ENCODE assay signal across 12 cellular contexts in genomic region chr11:65538915-65539374, GRCh38. TPM values are rescaled to one million over a fixed set of nuclear protein-coding genes. Genes with fewer than 3 reads are reported as not detected.
DNase-seq lines count a peak whose midpoint lies in the region.
"Had no signal": no experiment of that assay in that cellular context is flagged by ENCODE, and none has a peak within 500 bp of the region (broad histone marks: within the 10 kb centered on the region; RNA-seq: fewer than 3 reads in every experiment).

No MANE protein-coding gene starts in this region.

- no peaks in the 10 kb centered on the region for H3K4me1 ChIP-seq in iPS-18a (ENCODE audit: control insufficient read depth, low read depth, low read length)

- H3K36me3 ChIP-seq in H7 (replicated peaks; ENCODE audit: control insufficient read depth, insufficient read depth, low read length): peaks cover 3% of the 10 kb centered on the region
- H3K36me3 ChIP-seq in iPS-18a (ENCODE audit: control insufficient read depth, low read depth, low read length): peaks cover 9% of the 10 kb centered on the region

- no peaks in the 10 kb centered on the region for H3K9me3 ChIP-seq in iPS-18a (ENCODE audit: control insufficient read depth, low read depth, low read length)
- H3K9me3 ChIP-seq: pancreas, SK-N-SH had no signal

- H3K27ac ChIP-seq in iPS-18a (ENCODE audit: low read length) (no peak overlapping the region), skin epidermis (peak overlapping the region in 11 of 21 experiments; percentile 85 to 96 (median 93))

- no peak overlapping the region for H3K9ac ChIP-seq in iPS-18a (ENCODE audit: low read length)
- H3K9ac ChIP-seq: SK-N-SH had no signal

- peak; percentile 93 for DNase-seq in H7
- peak; percentile 32 for DNase-seq in amniotic epithelial cell (ENCODE audit: low read depth)
- no peak for DNase-seq in activated CD8-positive, alpha-beta memory T cell treated with anti-CD3 and anti-CD28 coated beads for 24 hours
- no peak for DNase-seq in stimulated activated CD4-positive, alpha-beta T cell treated with anti-CD3 and anti-CD28 coated beads, Interleukin-2, amount 100 ng/mL, for 24 hours
- DNase-seq in NCI-H1930 (lab: John Stamatoyannopoulos, UW): no peak
- no peak for DNase-seq in stimulated activated CD4-positive, alpha-beta T cell treated with anti-CD3 and anti-CD28 coated beads, Interleukin-4, amount 100 ng/mL, for 1 hour
- DNase-seq: activated naive CD4-positive, alpha-beta T cell treated with anti-CD3 and anti-CD28 coated beads for 36 hours; brain microvascular endothelial cell; SK-N-SH had no signal

- peak overlapping the region; percentile 60 for H3K4me3 ChIP-seq in H7 (ENCODE audit: insufficient read depth, low read depth, low read length)
- H3K4me3 ChIP-seq in iPS-18a (ENCODE audit: low read length): peak overlapping the region; percentile 58
- peak overlapping the region in 4 of 7 experiments; percentile 48 to 64 (median 54) for H3K4me3 ChIP-seq in skin epidermis

- peaks cover 32% of the 10 kb centered on the region for H3K27me3 ChIP-seq in H7 (ENCODE audit: control insufficient read depth, insufficient read depth, low read length)
- H3K27me3 ChIP-seq in iPS-18a (ENCODE audit: control insufficient read depth, insufficient read depth, low read length): peaks cover 45% of the 10 kb centered on the region
- H3K27me3 ChIP-seq: brain microvascular endothelial cell, pancreas had no signal

RNA-seq across cellular contexts. Expression of gene SCYL1, which starts 14.1 kb away (rescaled TPM):
- total RNA-seq in H7 (2014; rRNA removed; shearing (Covaris generic)): 70.0 and 72.3 TPM in 2 replicates

RNA-seq across cellular contexts. Expression of gene LTBP3, which starts 19.2 kb away (rescaled TPM):
- 3.9 and 5.7 TPM in 2 replicates for total RNA-seq in H7 (2014; rRNA removed; shearing (Covaris generic))

RNA-seq across cellular contexts. Expression of gene ZNRD2, which starts 31.3 kb away (rescaled TPM):
- total RNA-seq in H7 (2014; rRNA removed; shearing (Covaris generic)): 88.1 and 89.1 TPM in 2 replicates

RNA-seq across cellular contexts. Expression of gene FAM89B, which starts 33.4 kb away (rescaled TPM):
- 8.6 and 20.4 TPM in 2 replicates for total RNA-seq in H7 (2014; rRNA removed; shearing (Covaris generic))

RNA-seq across cellular contexts. Expression of gene EHBP1L1, which starts 36.9 kb away (rescaled TPM):
- 1.9 and 4.7 TPM in 2 replicates for total RNA-seq in H7 (2014; rRNA removed; shearing (Covaris generic))

Comparison
In these comparisons a context has a peak if more than half of its experiments do, and no peak if none do; other contexts are left out.
1. DNase-seq: peak in H7 (single experiment) and amniotic epithelial cell (single experiment); none in activated CD8-positive, alpha-beta memory T cell treated with anti-CD3 and anti-CD28 coated beads for 24 hours (single experiment), stimulated activated CD4-positive, alpha-beta T cell treated with anti-CD3 and anti-CD28 coated beads, Interleukin-2, amount 100 ng/mL, for 24 hours (0 of 2), NCI-H1930 (0 of 2) and stimulated activated CD4-positive, alpha-beta T cell treated with anti-CD3 and anti-CD28 coated beads, Interleukin-4, amount 100 ng/mL, for 1 hour (single experiment).
2. Peak in every context shown above with its lines, with median percentiles within 50 percentile points of each other: H3K4me3 ChIP-seq.